Comparison of ENCODE assay signal across 9 cellular contexts in genomic region chr17:66625321-66625767, GRCh38.
DNase-seq lines count a peak whose midpoint lies in the region; ATAC-seq and TF ChIP-seq lines count a peak whose summit lies in the region.
"Had no signal": no experiment of that assay in that cellular context is flagged by ENCODE, and none has a peak within 500 bp of the region (broad histone marks: within the 10 kb centered on the region; RNA-seq: fewer than 3 reads in every experiment).

No MANE protein-coding gene starts in this region.

- no peaks in the 10 kb centered on the region for H3K9me3 ChIP-seq in Peyer's patch

- CTCF ChIA-PET in activated CD4-positive, alpha-beta T cell treated with anti-CD3 and anti-CD28 coated beads, Interleukin-2, amount 10 ng/mL, durations not matched to agents 7 days and 5 days (lab: Charles Lee), result interaction anchor here (0.5 kb wide), 1 partner anchor 1377 kb away, joined by 3 read pairs; no protein-coding TSS in a partner anchor

- peak; percentile 55 for DNase-seq in AG20443 (ENCODE audit: low spot score)
- peak; percentile 35 for DNase-seq in HFFc6
- no peak for DNase-seq in Peyer's patch
- peak; percentile 11 to 24 for DNase-seq in foreskin keratinocyte
- DNase-seq in superior temporal gyrus (ENCODE audit: extremely low spot score), result peak; percentile 66
- DNase-seq in T-helper 9 cell, result no peak
- DNase-seq in activated CD4-positive, alpha-beta T cell treated with anti-CD3 and anti-CD28 coated beads, Interleukin-2, amount 10 ng/mL, durations not matched to agents 7 days and 5 days, result no peak
- no peak for DNase-seq in activated naive CD4-positive, alpha-beta T cell treated with anti-CD3 and anti-CD28 coated beads, Interleukin-2, amount 50 U/mL, for 16 hours

- H3K4me1 Mint-ChIP-seq in HFFc6 (ENCODE audit: low read depth), result peaks cover 55% of the 10 kb centered on the region
- H3K4me1 Mint-ChIP-seq in activated CD4-positive, alpha-beta T cell treated with anti-CD3 and anti-CD28 coated beads, Interleukin-2, amount 10 ng/mL, durations not matched to agents 7 days and 5 days, result peaks cover 7% of the 10 kb centered on the region
- H3K4me1 Mint-ChIP-seq: central memory CD8-positive, alpha-beta T cell had no signal

- H3K27me3 Mint-ChIP-seq in HFFc6 (ENCODE audit: insufficient read depth), result peaks cover 1% of the 10 kb centered on the region; the same call in 1 of the 2 replicates
- H3K27me3 Mint-ChIP-seq in activated CD4-positive, alpha-beta T cell treated with anti-CD3 and anti-CD28 coated beads, Interleukin-2, amount 10 ng/mL, durations not matched to agents 7 days and 5 days, result no peaks in the 10 kb centered on the region

- H3K27me3 ChIP-seq in Peyer's patch, result no peaks in the 10 kb centered on the region
- H3K27me3 ChIP-seq in foreskin keratinocyte, result no peaks in the 10 kb centered on the region

- H3K4me3 ChIP-seq in Peyer's patch, result no peak overlapping the region

- H3K4me1 ChIP-seq in Peyer's patch, result no peaks in the 10 kb centered on the region
- no peaks in the 10 kb centered on the region for H3K4me1 ChIP-seq in foreskin keratinocyte

- no peak for TF ChIP-seq POLR2A in Peyer's patch (IDR thresholded peaks at IDR 0.05)

- no peaks in the 10 kb centered on the region for H3K9me3 Mint-ChIP-seq in HFFc6
- H3K9me3 Mint-ChIP-seq in activated CD4-positive, alpha-beta T cell treated with anti-CD3 and anti-CD28 coated beads, Interleukin-2, amount 10 ng/mL, durations not matched to agents 7 days and 5 days, result no peaks in the 10 kb centered on the region
- H3K9me3 Mint-ChIP-seq: central memory CD8-positive, alpha-beta T cell had no signal

- POLR2A ChIA-PET in activated CD4-positive, alpha-beta T cell treated with anti-CD3 and anti-CD28 coated beads, Interleukin-2, amount 10 ng/mL, durations not matched to agents 7 days and 5 days (lab: Charles Lee), result no interaction called here

- peak; percentile 55 for ATAC-seq in foreskin keratinocyte

- peaks cover 9% of the 10 kb centered on the region for H3K36me3 Mint-ChIP-seq in HFFc6 (ENCODE audit: low read depth)
- H3K36me3 Mint-ChIP-seq in activated CD4-positive, alpha-beta T cell treated with anti-CD3 and anti-CD28 coated beads, Interleukin-2, amount 10 ng/mL, durations not matched to agents 7 days and 5 days (ENCODE audit: low read depth), result peaks cover 3% of the 10 kb centered on the region

- no peak overlapping the region for H3K4me3 Mint-ChIP-seq in HFFc6
- no peak overlapping the region for H3K4me3 Mint-ChIP-seq in activated CD4-positive, alpha-beta T cell treated with anti-CD3 and anti-CD28 coated beads, Interleukin-2, amount 10 ng/mL, durations not matched to agents 7 days and 5 days
- H3K4me3 Mint-ChIP-seq: central memory CD8-positive, alpha-beta T cell had no signal

- no peaks in the 10 kb centered on the region for H3K36me3 ChIP-seq in Peyer's patch

- no peak overlapping the region for H3K27ac Mint-ChIP-seq in HFFc6
- no peak overlapping the region for H3K27ac Mint-ChIP-seq in activated CD4-positive, alpha-beta T cell treated with anti-CD3 and anti-CD28 coated beads, Interleukin-2, amount 10 ng/mL, durations not matched to agents 7 days and 5 days

- TF ChIP-seq CTCF in HFFc6 (IDR thresholded peaks at IDR 0.05) (peak; percentile 76), Peyer's patch (IDR thresholded peaks at IDR 0.05) (peak in 4 of 6 experiments; percentile 12 to 59 (median 54)), foreskin keratinocyte (conservative IDR thresholded peaks at IDR 0.05) (peak; percentile 76)

- H3K27ac ChIP-seq in Peyer's patch (no peak overlapping the region), foreskin keratinocyte (no peak overlapping the region)

Comparison
In these comparisons a context has a peak if more than half of its experiments do, and no peak if none do; other contexts are left out.
1. DNase-seq: peak in AG20443 (single experiment), HFFc6 (single experiment), foreskin keratinocyte (2 of 2) and superior temporal gyrus (single experiment); none in Peyer's patch (0 of 3), T-helper 9 cell (single experiment), activated CD4-positive, alpha-beta T cell treated with anti-CD3 and anti-CD28 coated beads, Interleukin-2, amount 10 ng/mL, durations not matched to agents 7 days and 5 days (single experiment) and activated naive CD4-positive, alpha-beta T cell treated with anti-CD3 and anti-CD28 coated beads, Interleukin-2, amount 50 U/mL, for 16 hours (single experiment).
2. Peak in every context shown above with its lines, with median percentiles within 50 percentile points of each other: CTCF ChIP-seq.